Comparison of ENCODE assay signal across 18 cellular contexts in the genomic region with DNA sequence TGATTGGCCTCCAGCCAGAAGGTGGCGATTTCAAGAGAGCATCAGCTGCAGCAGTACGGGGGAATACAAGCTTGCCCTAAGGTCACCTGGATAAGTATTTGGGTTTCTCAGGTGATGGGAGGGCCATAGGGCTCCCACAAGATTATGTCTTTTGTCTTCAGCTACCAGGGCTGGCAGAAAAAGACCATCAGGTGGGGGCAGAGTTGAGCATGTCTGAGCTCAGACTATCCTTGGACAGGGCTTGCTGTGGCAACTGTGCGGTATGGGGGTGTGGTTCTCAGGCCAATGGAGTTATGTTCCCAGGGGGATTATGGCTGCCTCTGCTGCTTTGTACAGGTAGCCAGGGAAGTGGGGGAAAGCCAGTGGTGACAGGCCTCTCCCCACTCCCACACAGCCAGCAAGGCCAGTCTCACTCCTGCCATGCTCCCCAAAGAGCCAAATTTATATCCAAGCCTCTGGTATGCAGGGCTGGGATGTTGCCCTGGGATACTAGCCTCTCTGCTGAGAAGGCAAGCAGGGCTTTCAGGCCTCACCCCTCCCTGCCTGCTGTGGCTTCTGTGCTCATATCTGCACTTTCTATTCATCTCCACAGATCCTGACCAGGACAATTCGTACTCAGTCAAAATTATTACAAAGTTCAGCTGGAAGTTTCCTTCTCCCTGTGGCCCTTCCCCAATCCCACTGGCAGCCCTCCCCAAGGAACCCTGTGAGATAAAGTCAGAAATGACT. TPM values are rescaled to one million over a fixed set of nuclear protein-coding genes. Genes with fewer than 3 reads are reported as not detected.
DNase-seq lines count a peak whose midpoint lies in the region; ATAC-seq and TF ChIP-seq lines count a peak whose summit lies in the region.
"Had no signal": no experiment of that assay in that cellular context is flagged by ENCODE, and none has a peak within 500 bp of the region (broad histone marks: within the 10 kb centered on the region; RNA-seq: fewer than 3 reads in every experiment).

No MANE protein-coding gene starts in this region.

- intact Hi-C loops in activated B cell treated with CpG ODN at 0.5 μM for 24 hours (cut with micrococcal nuclease) = loop anchor here (2.0 to 10.0 kb wide), 2 partner anchors 117 to 411 kb away; a partner anchor contains a TSS
- intact Hi-C loops in dorsolateral prefrontal cortex (cut with DNase I) = loop anchor here in 1 of 2 donors (5.0 kb wide), 1 partner anchor 179 kb away; no protein-coding TSS in a partner anchor

- peaks cover 8 to 34% (median 26%) of the 10 kb centered on the region in 4 donors for H3K4me1 Mint-ChIP-seq in CD4-positive, CD25-positive, alpha-beta regulatory T cell
- H3K4me1 Mint-ChIP-seq in activated B cell treated with CpG ODN at 0.5 μM for 24 hours = peaks cover 31% of the 10 kb centered on the region

- peak overlapping the region in 2 of 3 donors; percentile 21 to 62 for H3K27ac Mint-ChIP-seq in CD4-positive, CD25-positive, alpha-beta regulatory T cell
- peak overlapping the region; percentile 84 for H3K27ac Mint-ChIP-seq in activated B cell treated with CpG ODN at 0.5 μM for 24 hours

- peaks cover 11% of the 10 kb centered on the region for H3K4me1 ChIP-seq in CD4-positive, CD25-positive, alpha-beta regulatory T cell (ENCODE audit: control insufficient read depth, insufficient read depth, low read length, poor library complexity, severe bottlenecking)
- H3K4me1 ChIP-seq in hepatocyte (ENCODE audit: insufficient read depth) = peaks cover 6% of the 10 kb centered on the region

- in situ Hi-C loops in GM13977 (cut with MboI; ENCODE audit: low pct_unique_long_range_greater_than_20kb, low sequenced_read_pairs, unreplicated experiment) = loop anchor here (5.0 kb wide), 1 partner anchor 179 kb away; no protein-coding TSS in a partner anchor

- TF ChIP-seq CTCF in GM10266 (IDR thresholded peaks at IDR 0.05; ENCODE audit: control insufficient read depth, insufficient read depth, low read depth, missing control alignments) (peak; percentile 17), activated B cell treated with CpG ODN at 0.5 μM for 24 hours (IDR thresholded peaks at IDR 0.05) (no peak), hepatocyte (IDR thresholded peaks at IDR 0.05; ENCODE audit: poor library complexity) (no peak), GM13977 (IDR thresholded peaks at IDR 0.05; ENCODE audit: extremely low read depth, insufficient read depth, missing control alignments) (no peak), dorsolateral prefrontal cortex (IDR thresholded peaks at IDR 0.05 in 54 of 56, conservative IDR thresholded peaks at IDR 0.05 in 2 of 56; ENCODE audit: low read depth in 1 of 56, partially characterized antibody in 56 of 56) (no peak)

- no peak overlapping the region for H3K4me3 ChIP-seq in CD4-positive, CD25-positive, alpha-beta regulatory T cell (ENCODE audit: low read depth, low read length)
- no peak overlapping the region for H3K4me3 ChIP-seq in hepatocyte
- H3K4me3 ChIP-seq in dorsolateral prefrontal cortex = no peak overlapping the region
- H3K4me3 ChIP-seq: PC-9 had no signal

- H2AFZ ChIP-seq in hepatocyte = peak overlapping the region; percentile 10
- H2AFZ ChIP-seq: PC-9 had no signal

- no peaks in the 10 kb centered on the region for H3K79me2 ChIP-seq in hepatocyte

- no peak for DNase-seq in CD4-positive, CD25-positive, alpha-beta regulatory T cell
- DNase-seq in GM10266 (ENCODE audit: extremely low spot score) = no peak
- no peak for DNase-seq in activated B cell treated with CpG ODN at 0.5 μM for 24 hours
- no peak for DNase-seq in hepatocyte (ENCODE audit: low spot score)
- no peak for DNase-seq in NCI-H1417 treated with DMSO at 0.1 percent for 48 hours (lab: John Stamatoyannopoulos, UW)
- no peak for DNase-seq in GM13977 (ENCODE audit: low spot score)
- DNase-seq in dorsolateral prefrontal cortex = no peak
- DNase-seq: activated CD4-positive, alpha-beta T cell treated with anti-CD3 and anti-CD28 coated beads for 4 hours; DMS79 treated with DMSO at 0.1 percent for 48 hours; NCI-H1092; NCI-H345; PC-9; right cardiac atrium; stimulated activated CD4-positive, alpha-beta T cell treated with anti-CD3 and anti-CD28 coated beads, Interleukin-4, amount 100 ng/mL, for 4 hours; stimulated activated naive CD4-positive, alpha-beta T cell had no signal

- H4K20me1 ChIP-seq in hepatocyte (ENCODE audit: insufficient read depth, poor library complexity, severe bottlenecking) = no peaks in the 10 kb centered on the region

- no peaks in the 10 kb centered on the region for H3K27me3 ChIP-seq in CD4-positive, CD25-positive, alpha-beta regulatory T cell (ENCODE audit: control insufficient read depth, insufficient read depth, low read length)
- no peaks in the 10 kb centered on the region for H3K27me3 ChIP-seq in hepatocyte
- peaks cover 0 to 22% (median 6%) of the 10 kb centered on the region in 45 donors for H3K27me3 ChIP-seq in dorsolateral prefrontal cortex

- no peak overlapping the region for H3K27ac ChIP-seq in CD4-positive, CD25-positive, alpha-beta regulatory T cell (ENCODE audit: insufficient read depth, low read length, poor library complexity, severe bottlenecking)
- H3K27ac ChIP-seq in hepatocyte = peak overlapping the region; percentile 44
- no peak overlapping the region for H3K27ac ChIP-seq in dorsolateral prefrontal cortex
- H3K27ac ChIP-seq: PC-9 had no signal

- peaks cover 0 to 22% (median 7%) of the 10 kb centered on the region in 7 donors for H3K9me3 Mint-ChIP-seq in CD4-positive, CD25-positive, alpha-beta regulatory T cell
- peaks cover 14% of the 10 kb centered on the region for H3K9me3 Mint-ChIP-seq in activated B cell treated with CpG ODN at 0.5 μM for 24 hours

- no peak for ATAC-seq in CD4-positive, CD25-positive, alpha-beta regulatory T cell (ENCODE audit: low read depth in 2 of 2)
- ATAC-seq in activated B cell treated with CpG ODN at 0.5 μM for 24 hours (ENCODE audit: low read depth) = no peak
- ATAC-seq in GM21367 (IDR thresholded peaks at IDR 0.05; ENCODE audit: unreplicated experiment) = no peak

- no peak overlapping the region for H3K4me3 Mint-ChIP-seq in CD4-positive, CD25-positive, alpha-beta regulatory T cell
- no peak overlapping the region for H3K4me3 Mint-ChIP-seq in activated B cell treated with CpG ODN at 0.5 μM for 24 hours

- CTCF ChIA-PET in activated B cell treated with CpG ODN at 0.5 μM for 24 hours (lab: Charles Lee) = interaction anchor here (0.5 to 9.0 kb wide), 27 partner anchors 8 to 345 kb away, joined by 3 to 175 read pairs (median 4); a partner anchor contains a TSS

- H3K36me3 ChIP-seq in CD4-positive, CD25-positive, alpha-beta regulatory T cell (ENCODE audit: control insufficient read depth, insufficient read depth, low read length) = peaks cover 38% of the 10 kb centered on the region
- no peaks in the 10 kb centered on the region for H3K36me3 ChIP-seq in hepatocyte (replicated peaks; ENCODE audit: insufficient read depth, low read depth)

- H3K36me3 Mint-ChIP-seq in CD4-positive, CD25-positive, alpha-beta regulatory T cell = peaks cover 44% of the 10 kb centered on the region
- H3K36me3 Mint-ChIP-seq in activated B cell treated with CpG ODN at 0.5 μM for 24 hours (ENCODE audit: low read depth) = peaks cover 52% of the 10 kb centered on the region

- H3K9me3 ChIP-seq in CD4-positive, CD25-positive, alpha-beta regulatory T cell (ENCODE audit: control insufficient read depth in 2 of 2, low read length in 2 of 2) = peaks cover 4 to 5% of the 10 kb centered on the region in 2 experiments
- H3K9me3 ChIP-seq in hepatocyte (ENCODE audit: low read depth) = no peaks in the 10 kb centered on the region

- 86% methylated on average over 4 of the region's 4 CpGs for WGBS in hepatocyte (ENCODE audit: low lambda C conversion rate, missing lambda C conversion rate)

- peaks cover 4% of the 10 kb centered on the region for H3K27me3 Mint-ChIP-seq in CD4-positive, CD25-positive, alpha-beta regulatory T cell
- H3K27me3 Mint-ChIP-seq in activated B cell treated with CpG ODN at 0.5 μM for 24 hours = no peaks in the 10 kb centered on the region

- POLR2A ChIA-PET in activated B cell treated with CpG ODN at 0.5 μM for 24 hours (lab: Charles Lee) = interaction anchor here (1.1 to 4.0 kb wide), 8 partner anchors 56 to 177 kb away, joined by 3 to 23 read pairs (median 5); no protein-coding TSS in a partner anchor

- no peak overlapping the region for H3K4me2 ChIP-seq in hepatocyte
- H3K4me2 ChIP-seq: PC-9 had no signal

- H3K9me2 ChIP-seq in hepatocyte (replicated peaks; ENCODE audit: insufficient read depth) = no peaks in the 10 kb centered on the region

RNA-seq across cellular contexts. Expression of a gene that starts 26.7 kb away (rescaled TPM):
- 135 TPM for total RNA-seq in CD4-positive, CD25-positive, alpha-beta regulatory T cell
- 10 to 100 TPM; 20.7 to 36.4 (median 27.1) TPM for polyA plus RNA-seq in CD4-positive, CD25-positive, alpha-beta regulatory T cell
- total RNA-seq in activated B cell treated with CpG ODN at 0.5 μM for 24 hours (57.5 and 65.5 TPM in 2 replicates), hepatocyte (0.23 and 0.60 TPM in 2 replicates), dorsolateral prefrontal cortex (10 to 100 TPM in 4 of 120 experiments, 1 to 10 TPM in 113, under 1 TPM in 3; 0.63 to 12.0 (median 5.2) TPM)
- polyA plus RNA-seq in hepatocyte = 0.74 TPM in 1 of 2 replicates, not detected in the other
- total RNA-seq: PC-9 had no signal
- polyA plus RNA-seq: BJ had no signal

RNA-seq across cellular contexts. Expression of a gene that starts 40.9 kb away (rescaled TPM):
- total RNA-seq in CD4-positive, CD25-positive, alpha-beta regulatory T cell = 70.3 TPM
- 10 to 100 TPM; 33.5 to 45.4 (median 39.5) TPM for polyA plus RNA-seq in CD4-positive, CD25-positive, alpha-beta regulatory T cell
- total RNA-seq in activated B cell treated with CpG ODN at 0.5 μM for 24 hours (85.7 and 91.7 TPM in 2 replicates), hepatocyte (0.20 and 1.2 TPM in 2 replicates), dorsolateral prefrontal cortex (under 1 TPM in 11 of 120 experiments, not detected in 109; 0.11 to 0.50 (median 0.24) TPM)
- 2.1 and 2.3 TPM in 2 replicates for polyA plus RNA-seq in hepatocyte
- total RNA-seq: cerebellum, PC-9 had no signal
- polyA plus RNA-seq: BJ had no signal

Comparison
In these comparisons a context has a peak if more than half of its experiments do, and no peak if none do; other contexts are left out.
1. RNA of a gene that starts 40.9 kb away (total RNA-seq): 85.7 to 91.7 TPM in activated B cell treated with CpG ODN at 0.5 μM for 24 hours and 70.3 TPM in CD4-positive, CD25-positive, alpha-beta regulatory T cell (single experiment); 0.20 to 1.2 TPM in hepatocyte and 0.11 to 0.50 TPM in dorsolateral prefrontal cortex; every median in the first group is over 10 times any median in the second.